In the genomic region with DNA sequence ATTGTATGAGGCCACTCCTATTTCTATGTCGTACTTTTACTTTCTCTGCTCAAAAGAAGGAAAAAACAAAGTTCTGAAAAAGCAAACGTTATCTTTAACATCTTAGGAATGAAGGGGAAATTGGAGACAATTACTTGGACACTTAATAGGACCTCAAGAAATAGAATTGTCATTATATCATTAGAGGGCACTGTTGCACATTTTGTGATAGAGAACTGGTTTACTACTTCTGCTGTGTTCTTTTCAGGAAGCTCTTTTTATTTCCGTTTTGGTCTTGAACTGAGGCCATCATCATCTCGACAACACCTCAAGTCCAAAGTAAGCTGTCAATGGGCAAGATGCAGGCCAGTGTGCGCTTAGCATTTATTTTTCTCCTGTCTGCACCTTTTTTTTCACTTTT, we compare ENCODE assay signal across 12 cellular contexts. TPM values are rescaled to one million over a fixed set of nuclear protein-coding genes. Genes with fewer than 3 reads are reported as not detected.
DNase-seq lines count a peak whose midpoint lies in the region; ATAC-seq, FAIRE-seq and TF ChIP-seq lines count a peak whose summit lies in the region.
"Had no signal": no experiment of that assay in that cellular context is flagged by ENCODE, and none has a peak within 500 bp of the region (broad histone marks: within the 10 kb centered on the region; RNA-seq: fewer than 3 reads in every experiment).

No MANE protein-coding gene starts in this region.

- no peaks in the 10 kb centered on the region for H3K4me1 ChIP-seq in small intestine (ENCODE audit: control insufficient read depth in 2 of 2, insufficient read depth in 1 of 2, low read depth in 1 of 2, low read length in 1 of 2)
- H3K4me1 ChIP-seq: tibial nerve had no signal

- H3K9me3 ChIP-seq in small intestine (ENCODE audit: control insufficient read depth, low read depth) = no peaks in the 10 kb centered on the region
- H3K9me3 ChIP-seq: tibial nerve had no signal

- TF ChIP-seq POLR2A in GM12891 (IDR thresholded peaks at IDR 0.05; ENCODE audit: low read depth, low read length) = no peak

- TF ChIP-seq CTCF in choroid plexus epithelial cell (conservative IDR thresholded peaks at IDR 0.05; ENCODE audit: low read depth, low read length) = peak; percentile 19
- no peak for TF ChIP-seq CTCF in brain microvascular endothelial cell (IDR thresholded peaks at IDR 0.05; ENCODE audit: low read depth, low read length, missing control alignments)

- H3K4me3 ChIP-seq in choroid plexus epithelial cell (ENCODE audit: low read depth, low read length) (no peak overlapping the region), small intestine (ENCODE audit: low read depth in 1 of 2, low read length in 2 of 2) (no peak overlapping the region), brain microvascular endothelial cell (ENCODE audit: low read depth, low read length) (no peak overlapping the region)
- H3K4me3 ChIP-seq: tibial nerve had no signal

- in situ Hi-C loops in brain microvascular endothelial cell (cut with HindIII; ENCODE audit: low pct_ligation_motif_present, low sequenced_read_pairs) = no loop called here

- peaks cover 7 to 18% of the 10 kb centered on the region in 2 donors for H3K36me3 ChIP-seq in small intestine (ENCODE audit: control insufficient read depth in 2 of 2, insufficient read depth in 2 of 2, low read length in 2 of 2)
- peaks cover 27% of the 10 kb centered on the region for H3K36me3 ChIP-seq in brain microvascular endothelial cell (replicated peaks)

- peak; percentile 12 for DNase-seq in activated effector memory CD4-positive, alpha-beta T cell treated with anti-CD3 and anti-CD28 coated beads, Interleukin-2, amount 50 U/mL, for 16 hours
- no peak for DNase-seq in activated effector memory CD4-positive, alpha-beta T cell treated with Interleukin-2 at 50 U/mL for 16 hours
- DNase-seq in NOMO-1 treated with dmso at 0.1 percent for 144 hours (lab: John Stamatoyannopoulos, UW; ENCODE audit: unreplicated experiment) (peak; percentile 43), choroid plexus epithelial cell (ENCODE audit: low read depth) (peak; percentile 45), small intestine (peak; percentile 11), GM12891 (ENCODE audit: insufficient read length, low spot score) (no peak), brain microvascular endothelial cell (no peak), left ventricle myocardium superior (no peak)
- DNase-seq: activated T-cell treated with anti-CD3 and anti-CD28 coated beads for 4 hours; NCI-H1105 treated with DMSO at 0.1 percent for 48 hours; stimulated activated CD4-positive, alpha-beta T cell treated with anti-CD3 and anti-CD28 coated beads, Interleukin-2, amount 100 ng/mL, for 24 hours had no signal

- ATAC-seq in left ventricle myocardium superior = no peak

- H3K27me3 ChIP-seq in small intestine (ENCODE audit: control insufficient read depth in 2 of 2, insufficient read depth in 2 of 2, low read length in 2 of 2) (no peaks in the 10 kb centered on the region), brain microvascular endothelial cell (replicated peaks) (no peaks in the 10 kb centered on the region)
- H3K27me3 ChIP-seq: tibial nerve had no signal

- FAIRE-seq in small intestine (lab: Jason Lieb, UNC) = no peak
- FAIRE-seq in GM12891 (lab: Jason Lieb, UNC) = no peak

- intact Hi-C loops in left ventricle myocardium superior (cut with micrococcal nuclease) = no loop called here

- H3K27ac ChIP-seq in small intestine (ENCODE audit: low read depth in 1 of 2, low read length in 1 of 2) (peak overlapping the region in 1 of 2 donors; percentile 32), brain microvascular endothelial cell (no peak overlapping the region)
- H3K27ac ChIP-seq: tibial nerve had no signal

- 56 to 74% (median 64%) methylated on average over 5 of the region's 5 CpGs for WGBS in small intestine, 3 donors

TF ChIP-seq in GM12891, 5 proteins besides CTCF, POLR2A, EP300 and RAD21:
- TF ChIP-seq POU2F2 (IDR thresholded peaks at IDR 0.05; ENCODE audit: low read depth, low read length) (no peak), SPI1 (IDR thresholded peaks at IDR 0.05; ENCODE audit: low read depth, low read length) (no peak), TAF1 (IDR thresholded peaks at IDR 0.05; ENCODE audit: low read depth, low read length) (no peak), PAX5 (IDR thresholded peaks at IDR 0.05; ENCODE audit: insufficient read depth, low read length, severe bottlenecking) (no peak), POLR2AphosphoS5 (IDR thresholded peaks at IDR 0.05; ENCODE audit: low read depth, low read length) (no peak)
TF ChIP-seq in GM12891: peak in this region for 0.

RNA-seq across cellular contexts. Expression of a gene that starts 14.6 kb away (rescaled TPM):
- polyA plus RNA-seq in small intestine = 10 to 100 TPM; 48.1 to 93.5 (median 50.8) TPM
- 29.7 TPM for polyA plus RNA-seq in GM12891 (2012; ENCODE audit: low read depth, missing spikeins)
- 48.7 TPM for total RNA-seq in left ventricle myocardium superior

RNA-seq across cellular contexts. Expression of a gene that starts 14.9 kb away (rescaled TPM):
- 10 to 100 TPM; 33.3 to 91.9 (median 46.7) TPM for polyA plus RNA-seq in small intestine
- 128 TPM for polyA plus RNA-seq in GM12891 (2012; ENCODE audit: low read depth, missing spikeins)
- total RNA-seq in left ventricle myocardium superior = 146 TPM

RNA-seq across cellular contexts. Expression of a gene that starts 54.4 kb away (rescaled TPM):
- polyA plus RNA-seq in small intestine = 10 to 100 TPM; 19.6 to 26.8 (median 21.9) TPM
- 8.0 TPM for polyA plus RNA-seq in GM12891 (2012; ENCODE audit: low read depth, missing spikeins)
- 8.2 TPM for total RNA-seq in left ventricle myocardium superior

Comparison
In these comparisons a context has a peak if more than half of its experiments do, and no peak if none do; other contexts are left out.
1. DNase-seq: peak in activated effector memory CD4-positive, alpha-beta T cell treated with anti-CD3 and anti-CD28 coated beads, Interleukin-2, amount 50 U/mL, for 16 hours (single experiment), NOMO-1 treated with dmso at 0.1 percent for 144 hours (single experiment), choroid plexus epithelial cell (single experiment) and small intestine (single experiment); none in activated effector memory CD4-positive, alpha-beta T cell treated with Interleukin-2 at 50 U/mL for 16 hours (single experiment), GM12891 (single experiment), brain microvascular endothelial cell (single experiment) and left ventricle myocardium superior (single experiment).